27 cellular contexts compared by ENCODE assay signal in the genomic region with DNA sequence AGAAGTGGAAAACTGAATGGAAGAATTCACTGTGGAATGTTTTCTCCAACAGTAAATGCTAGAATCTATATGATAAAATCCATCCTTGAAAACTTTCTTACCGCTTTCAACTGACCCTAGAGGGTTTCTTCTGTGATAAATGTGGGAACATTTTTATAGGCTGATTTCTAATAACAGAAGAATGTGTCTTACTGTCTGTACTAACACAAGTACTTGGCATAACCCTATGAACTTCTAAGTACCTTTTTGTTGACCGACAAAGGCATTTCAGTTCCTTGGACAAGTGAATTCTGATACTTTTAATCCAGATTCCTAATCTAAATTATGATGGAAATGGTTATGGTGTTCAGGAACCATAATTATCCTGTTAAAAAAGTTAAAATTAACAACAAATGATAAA.
DNase-seq lines count a peak whose midpoint lies in the region; ATAC-seq, FAIRE-seq and TF ChIP-seq lines count a peak whose summit lies in the region.
"Had no signal": no experiment of that assay in that cellular context is flagged by ENCODE, and none has a peak within 500 bp of the region (broad histone marks: within the 10 kb centered on the region; RNA-seq: fewer than 3 reads in every experiment).

No MANE protein-coding gene starts in this region.

- peaks cover 34% of the 10 kb centered on the region for H3K9me3 Mint-ChIP-seq in mesothelial cell of epicardium
- H3K9me3 Mint-ChIP-seq in effector memory CD8-positive, alpha-beta T cell, result peaks cover 0 to 8% of the 10 kb centered on the region in 2 donors

- DNase-seq in HTR-8/SVneo (ENCODE audit: insufficient read length, low spot score), result peak; percentile 14
- DNase-seq in amniotic epithelial cell (ENCODE audit: low read depth), result peak; percentile 75
- peak; percentile 63 for DNase-seq in choroid plexus epithelial cell (ENCODE audit: low read depth)
- DNase-seq in mesothelial cell of epicardium (ENCODE audit: low spot score in 2 of 2, unreplicated experiment in 2 of 2), result no peak
- no peak for DNase-seq in effector memory CD8-positive, alpha-beta T cell
- no peak for DNase-seq in NCI-H69 (lab: John Stamatoyannopoulos, UW)
- DNase-seq in LoVo (ENCODE audit: low spot score), result no peak
- DNase-seq: 8988T; Caco-2; CD4-positive, alpha-beta memory T cell; DND-41; Karpas-422; MM.1S; NCI-H1092 treated with DMSO at 0.1 percent for 48 hours; NCI-H1436 treated with DMSO at 0.1 percent for 48 hours; NCI-H2029; NCI-H2227 treated with DMSO at 0.1 percent for 48 hours; NCI-H524 treated with DMSO at 0.1 percent for 48 hours; OCI-M1; SHP77; SW 1271 had no signal

- H3K4me3 Mint-ChIP-seq in mesothelial cell of epicardium, result no peak overlapping the region
- no peak overlapping the region for H3K4me3 Mint-ChIP-seq in effector memory CD8-positive, alpha-beta T cell
- H3K4me3 Mint-ChIP-seq: CD4-positive, alpha-beta memory T cell; IgD-negative memory B cell had no signal

- no peak for TF ChIP-seq CTCF in choroid plexus epithelial cell (conservative IDR thresholded peaks at IDR 0.05; ENCODE audit: low read depth, low read length)
- TF ChIP-seq CTCF in mesothelial cell of epicardium (IDR thresholded peaks at IDR 0.05; ENCODE audit: unreplicated experiment), result no peak

- FAIRE-seq in HTR-8/SVneo (lab: Jason Lieb, UNC), result no peak
- FAIRE-seq: GM12891, H1 had no signal

- no peak overlapping the region for H3K4me3 ChIP-seq in choroid plexus epithelial cell (ENCODE audit: low read depth, low read length)
- H3K4me3 ChIP-seq: BLaER1 treated with 17β-estradiol and CSF1 and Interleukin-3, amounts not matched to agents 10 nM and 100 nM had no signal

- peaks cover 22% of the 10 kb centered on the region for H3K4me1 Mint-ChIP-seq in mesothelial cell of epicardium
- no peaks in the 10 kb centered on the region for H3K4me1 Mint-ChIP-seq in effector memory CD8-positive, alpha-beta T cell (ENCODE audit: low read depth in 2 of 2)
- H3K4me1 Mint-ChIP-seq: CD4-positive, alpha-beta memory T cell; IgD-negative memory B cell had no signal

- no peaks in the 10 kb centered on the region for H3K27me3 Mint-ChIP-seq in mesothelial cell of epicardium (ENCODE audit: low read depth)
- no peaks in the 10 kb centered on the region for H3K27me3 Mint-ChIP-seq in effector memory CD8-positive, alpha-beta T cell
- H3K27me3 Mint-ChIP-seq: CD4-positive, alpha-beta memory T cell; IgD-negative memory B cell had no signal

- peak overlapping the region; percentile 86 for H3K27ac Mint-ChIP-seq in mesothelial cell of epicardium
- H3K27ac Mint-ChIP-seq in effector memory CD8-positive, alpha-beta T cell, result no peak overlapping the region
- H3K27ac Mint-ChIP-seq: CD4-positive, alpha-beta memory T cell; IgD-negative memory B cell had no signal

- H3K36me3 Mint-ChIP-seq in mesothelial cell of epicardium, result peaks cover 15% of the 10 kb centered on the region
- H3K36me3 Mint-ChIP-seq in effector memory CD8-positive, alpha-beta T cell (ENCODE audit: insufficient read depth), result no peaks in the 10 kb centered on the region
- H3K36me3 Mint-ChIP-seq: CD4-positive, alpha-beta memory T cell; IgD-negative memory B cell had no signal

- no peak for ATAC-seq in GM21717 (IDR thresholded peaks at IDR 0.05; ENCODE audit: unreplicated experiment)
- no peak for ATAC-seq in effector memory CD8-positive, alpha-beta T cell (replicated peaks)
- ATAC-seq: HCT116 had no signal

Comparison
In these comparisons a context has a peak if more than half of its experiments do, and no peak if none do; other contexts are left out.
1. DNase-seq: peak in HTR-8/SVneo (single experiment), amniotic epithelial cell (single experiment) and choroid plexus epithelial cell (single experiment); none in mesothelial cell of epicardium (0 of 2), effector memory CD8-positive, alpha-beta T cell (0 of 3), NCI-H69 (single experiment) and LoVo (single experiment).